ENCODE assay signal across 19 cellular contexts in the genomic region with DNA sequence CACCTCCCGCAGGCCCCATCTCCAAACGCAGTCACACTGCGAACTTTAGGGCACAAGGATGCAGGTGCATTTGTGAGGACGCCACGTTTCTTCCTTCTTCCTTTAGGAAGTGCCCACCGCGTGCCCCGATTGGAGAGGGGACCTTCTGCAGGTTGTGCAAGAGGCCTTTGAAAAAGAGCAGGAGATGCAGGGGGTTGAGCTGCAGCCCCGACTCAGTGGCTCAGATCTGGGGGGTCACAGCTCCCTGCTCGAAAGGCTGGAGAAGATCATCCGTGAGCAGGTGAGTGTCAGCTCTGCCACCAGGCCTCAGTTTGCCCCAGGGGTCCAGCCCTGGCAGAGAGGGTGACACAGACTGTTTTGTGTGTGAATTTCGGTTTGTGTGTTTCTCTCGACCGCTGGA.
"Had no signal": no experiment of that assay in that cellular context is flagged by ENCODE, and none has a peak within 500 bp of the region (broad histone marks: within the 10 kb centered on the region; RNA-seq: fewer than 3 reads in every experiment).

No MANE protein-coding gene starts in this region.

- H3K4me1 ChIP-seq: foreskin keratinocyte, prostate gland, suprapubic skin, transverse colon, vagina had no signal

- H3K9me3 Mint-ChIP-seq: activated T-helper 17 cell treated with anti-CD3 and anti-CD28 coated beads, Interleukin-2, amount 50 U/mL, for 72 hours; endodermal cell; mesothelial cell of epicardium; neural crest cell; stimulated activated naive CD8-positive, alpha-beta T cell treated with anti-CD3 and anti-CD28 coated beads, Interleukin-15, amount 100 ng/mL, for 72 hours had no signal

- H3K4me1 Mint-ChIP-seq: activated T-helper 17 cell treated with anti-CD3 and anti-CD28 coated beads, Interleukin-2, amount 50 U/mL, for 72 hours; endodermal cell; mesothelial cell of epicardium had no signal

- H3K9me3 ChIP-seq: adrenal gland, prostate gland, suprapubic skin, transverse colon, vagina had no signal

- ATAC-seq: activated T-helper 17 cell treated with anti-CD3 and anti-CD28 coated beads, Interleukin-2, amount 50 U/mL, for 72 hours; foreskin keratinocyte; stimulated activated naive CD8-positive, alpha-beta T cell treated with anti-CD3 and anti-CD28 coated beads, Interleukin-15, amount 100 ng/mL, for 72 hours had no signal

- H3K4me3 ChIP-seq: adrenal gland, dorsolateral prefrontal cortex, hepatocyte, prostate gland, suprapubic skin, transverse colon, vagina had no signal

- DNase-seq: activated CD4-positive, alpha-beta T cell treated with anti-CD3 and anti-CD28 coated beads, Interleukin-2, amount 50 U/mL, for 4 hours; activated naive CD4-positive, alpha-beta T cell treated with Interleukin-2 at 50 U/mL for 16 hours; activated T-cell treated with anti-CD3 and anti-CD28 coated beads, Interleukin-2, amount 50 U/mL, for 1 hour; adrenal gland; endodermal cell; foreskin keratinocyte; right cardiac atrium; stimulated activated naive CD8-positive, alpha-beta T cell treated with anti-CD3 and anti-CD28 coated beads, Interleukin-15, amount 100 ng/mL, for 72 hours; transverse colon; WERI-Rb-1 had no signal

- H3K27me3 ChIP-seq: adrenal gland, dorsolateral prefrontal cortex, foreskin keratinocyte, hepatocyte, suprapubic skin, transverse colon, vagina had no signal

- H3K27ac ChIP-seq: adrenal gland, dorsolateral prefrontal cortex, epithelial cell of prostate, foreskin keratinocyte, hepatocyte, prostate gland, suprapubic skin, transverse colon, vagina had no signal

- H3K4me3 Mint-ChIP-seq: activated T-helper 17 cell treated with anti-CD3 and anti-CD28 coated beads, Interleukin-2, amount 50 U/mL, for 72 hours; endodermal cell; mesothelial cell of epicardium; neural crest cell had no signal

- H3K27me3 Mint-ChIP-seq: activated T-helper 17 cell treated with anti-CD3 and anti-CD28 coated beads, Interleukin-2, amount 50 U/mL, for 72 hours; stimulated activated naive CD8-positive, alpha-beta T cell treated with anti-CD3 and anti-CD28 coated beads, Interleukin-15, amount 100 ng/mL, for 72 hours had no signal

- H3K27ac Mint-ChIP-seq: activated T-helper 17 cell treated with anti-CD3 and anti-CD28 coated beads, Interleukin-2, amount 50 U/mL, for 72 hours; endodermal cell; mesothelial cell of epicardium; stimulated activated naive CD8-positive, alpha-beta T cell treated with anti-CD3 and anti-CD28 coated beads, Interleukin-15, amount 100 ng/mL, for 72 hours had no signal
